19 cellular contexts compared by ENCODE assay signal in genomic region chr11:102428696-102429095, GRCh38. TPM values are rescaled to one million over a fixed set of nuclear protein-coding genes. Genes with fewer than 3 reads are reported as not detected.
DNase-seq lines count a peak whose midpoint lies in the region; ATAC-seq and TF ChIP-seq lines count a peak whose summit lies in the region.
"Had no signal": no experiment of that assay in that cellular context is flagged by ENCODE, and none has a peak within 500 bp of the region (broad histone marks: within the 10 kb centered on the region; RNA-seq: fewer than 3 reads in every experiment).

No MANE protein-coding gene starts in this region.

- BruUV-seq in MCF 10A (replicated peaks; lab: Mats Ljungman, UMichigan), result no TSS peak

- H3K27ac Mint-ChIP-seq in MCF 10A (ENCODE audit: low read depth, unreplicated experiment), result peak overlapping the region; percentile 17
- no peak overlapping the region for H3K27ac Mint-ChIP-seq in stimulated activated naive CD8-positive, alpha-beta T cell treated with anti-CD3 and anti-CD28 coated beads, Interleukin-15, amount 100 ng/mL, for 72 hours

- no peak for TF ChIP-seq CTCF in MCF 10A (IDR thresholded peaks at IDR 0.05; ENCODE audit: unreplicated experiment)
- no peak for TF ChIP-seq CTCF in breast epithelium (IDR thresholded peaks at IDR 0.05)
- no peak for TF ChIP-seq CTCF in SU-DHL-6 (IDR thresholded peaks at IDR 0.05; ENCODE audit: insufficient read depth, low read length, poor library complexity, severe bottlenecking)
- TF ChIP-seq CTCF in tibial nerve (IDR thresholded peaks at IDR 0.05), result no peak

- POLR2A ChIA-PET in MCF 10A (lab: Yijun Ruan, JAX), result interaction anchor here (1.3 kb wide), 1 partner anchor 9 kb away, joined by 8 read pairs; no protein-coding TSS in a partner anchor

- DNase-seq in MCF 10A (ENCODE audit: unreplicated experiment), result no peak
- no peak for DNase-seq in breast epithelium (ENCODE audit: low spot score in 2 of 2)
- peak; percentile 33 for DNase-seq in medulla oblongata (ENCODE audit: extremely low spot score)
- DNase-seq in tibial nerve (ENCODE audit: low spot score in 2 of 2), result no peak
- no peak for DNase-seq in islet precursor cell
- no peak for DNase-seq in stimulated activated naive CD8-positive, alpha-beta T cell treated with anti-CD3 and anti-CD28 coated beads, Interleukin-15, amount 100 ng/mL, for 72 hours
- no peak for DNase-seq in NCI-H2171 treated with DMSO at 0.1 percent for 48 hours (lab: John Stamatoyannopoulos, UW)
- DNase-seq: activated CD8-positive, alpha-beta memory T cell treated with anti-CD3 and anti-CD28 coated beads, Interleukin-2, amount 50 U/mL, for 48 hours; effector CD4-positive, alpha-beta T cell; left lung; mucosa of descending colon; NCI-H2171; NCI-H82; stimulated activated CD4-positive, alpha-beta T cell treated with anti-CD3 and anti-CD28 coated beads, Interleukin-2, amount 100 ng/mL, for 48 hours had no signal

- H3K27me3 Mint-ChIP-seq in MCF 10A (ENCODE audit: insufficient read depth, unreplicated experiment), result no peaks in the 10 kb centered on the region
- H3K27me3 Mint-ChIP-seq in stimulated activated naive CD8-positive, alpha-beta T cell treated with anti-CD3 and anti-CD28 coated beads, Interleukin-15, amount 100 ng/mL, for 72 hours, result no peaks in the 10 kb centered on the region

- 0 out of 2 replicates have a peak, but pooled peaks cover 2% of the 10 kb centered on the region for H4K20me1 ChIP-seq in SU-DHL-6 (ENCODE audit: low read depth, low read length)

- H3F3A ChIP-seq in SU-DHL-6 (ENCODE audit: insufficient read depth), result peaks cover 47% of the 10 kb centered on the region

- no peaks in the 10 kb centered on the region for H3K9me2 ChIP-seq in SU-DHL-6 (replicated peaks; ENCODE audit: insufficient read depth, low read length)

- H2AFZ ChIP-seq in SU-DHL-6 (ENCODE audit: low read depth, low read length, severe bottlenecking), result no peak overlapping the region

- no peak overlapping the region for H3K4me3 Mint-ChIP-seq in MCF 10A (ENCODE audit: unreplicated experiment)
- no peak overlapping the region for H3K4me3 Mint-ChIP-seq in stimulated activated naive CD8-positive, alpha-beta T cell treated with anti-CD3 and anti-CD28 coated beads, Interleukin-15, amount 100 ng/mL, for 72 hours

- H3K27ac ChIP-seq in breast epithelium (no peak overlapping the region), SU-DHL-6 (ENCODE audit: low read depth, low read length) (peak overlapping the region; percentile 94), tibial nerve (peak overlapping the region in 3 of 4 donors; percentile 0 to 83 (median 50))
- H3K27ac ChIP-seq: cardiac muscle cell, left lung, SK-N-MC, vagina had no signal

- H3K9me3 Mint-ChIP-seq in MCF 10A (ENCODE audit: unreplicated experiment), result no peaks in the 10 kb centered on the region
- peaks cover 18 to 21% of the 10 kb centered on the region in 2 donors for H3K9me3 Mint-ChIP-seq in stimulated activated naive CD8-positive, alpha-beta T cell treated with anti-CD3 and anti-CD28 coated beads, Interleukin-15, amount 100 ng/mL, for 72 hours

- H3K4me3 ChIP-seq in breast epithelium (no peak overlapping the region), SU-DHL-6 (ENCODE audit: insufficient read depth, low read length, poor library complexity, severe bottlenecking) (no peak overlapping the region), tibial nerve (no peak overlapping the region)
- H3K4me3 ChIP-seq: cardiac muscle cell, left lung, mucosa of descending colon, SK-N-MC, vagina had no signal

- peak overlapping the region; percentile 62 for H3K4me2 ChIP-seq in SU-DHL-6 (ENCODE audit: low read depth, low read length, poor library complexity, severe bottlenecking)

- TF ChIP-seq EP300 in tibial nerve (IDR thresholded peaks at IDR 0.05), result no peak

- peak overlapping the region; percentile 55; the same call in 1 of the 2 replicates for H3K9ac ChIP-seq in SU-DHL-6 (ENCODE audit: low read length)

- intact Hi-C loops in MCF 10A (cut with micrococcal nuclease), result no loop called here
- intact Hi-C loops in breast epithelium (cut with DNase I; ENCODE audit: low total_unique reads), result no loop called here

- peaks cover 6% of the 10 kb centered on the region for H3K36me3 Mint-ChIP-seq in MCF 10A (ENCODE audit: insufficient read depth, unreplicated experiment)

- H3K4me1 Mint-ChIP-seq in MCF 10A (ENCODE audit: insufficient read depth, unreplicated experiment), result no peaks in the 10 kb centered on the region
- peaks cover 94% of the 10 kb centered on the region for H3K4me1 Mint-ChIP-seq in stimulated activated naive CD8-positive, alpha-beta T cell treated with anti-CD3 and anti-CD28 coated beads, Interleukin-15, amount 100 ng/mL, for 72 hours

- H3K79me2 ChIP-seq in SU-DHL-6 (ENCODE audit: insufficient read depth, low read length), result peaks cover 91% of the 10 kb centered on the region

- CTCF ChIA-PET in MCF 10A (lab: Yijun Ruan, JAX), result interaction anchor here (0.6 to 0.9 kb wide), 3 partner anchors 15 to 79 kb away, joined by 3 read pairs; no protein-coding TSS in a partner anchor

- H3K9me3 ChIP-seq in breast epithelium (peaks cover 0 to 5% of the 10 kb centered on the region in 2 donors), SU-DHL-6 (ENCODE audit: insufficient read depth, low read length) (peaks cover 19% of the 10 kb centered on the region; the same call in 1 of the 2 replicates), tibial nerve (peaks cover 0 to 3% (median 0%) of the 10 kb centered on the region in 4 donors)
- H3K9me3 ChIP-seq: left lung, vagina had no signal

- no peak for ATAC-seq in stimulated activated naive CD8-positive, alpha-beta T cell treated with anti-CD3 and anti-CD28 coated beads, Interleukin-15, amount 100 ng/mL, for 72 hours
- ATAC-seq: activated CD4-positive, CD25-positive, alpha-beta regulatory T cell treated with anti-CD3 and anti-CD28 coated beads, Interleukin-2, amount 50 U/mL, for 24 hours; left lung; mucosa of descending colon had no signal

- TF ChIP-seq POLR2A in breast epithelium (IDR thresholded peaks at IDR 0.05), result no peak
- no peak for TF ChIP-seq POLR2A in tibial nerve (IDR thresholded peaks at IDR 0.05)

- H3K36me3 ChIP-seq in breast epithelium (no peaks in the 10 kb centered on the region), SU-DHL-6 (ENCODE audit: low read length) (peaks cover 35% of the 10 kb centered on the region), tibial nerve (peaks cover 0 to 11% (median 0%) of the 10 kb centered on the region in 3 donors)
- H3K36me3 ChIP-seq: cardiac muscle cell had no signal

- no peaks in the 10 kb centered on the region for H3K27me3 ChIP-seq in breast epithelium
- no peaks in the 10 kb centered on the region for H3K27me3 ChIP-seq in SU-DHL-6 (ENCODE audit: low read length)
- H3K27me3 ChIP-seq in tibial nerve, result no peaks in the 10 kb centered on the region
- H3K27me3 ChIP-seq: cardiac muscle cell, left lung, vagina had no signal

- H3K4me1 ChIP-seq in breast epithelium (no peaks in the 10 kb centered on the region), tibial nerve (peaks cover 0 to 43% (median 29%) of the 10 kb centered on the region in 4 donors)

- WGBS in tibial nerve, 2 donors, result 80 to 92% methylated on average over 4 of the region's 4 CpGs

RNA-seq across cellular contexts. Expression of gene TMEM123, which starts 23.9 kb away (rescaled TPM):
- 134 and 137 TPM in 2 replicates for total RNA-seq in MCF 10A (2022)
- total RNA-seq in breast epithelium, result 100 to 1,000 TPM in 2 of 3 donors, 10 to 100 TPM in 1; 74.6 to 307 (median 167) TPM
- 100 to 1,000 TPM; 145 to 196 (median 181) TPM for total RNA-seq in tibial nerve

Comparison
In these comparisons a context has a peak if more than half of its experiments do, and no peak if none do; other contexts are left out.
1. H3K27ac ChIP-seq: peak in SU-DHL-6 (single experiment) and tibial nerve (3 of 4); none in breast epithelium (0 of 2).